ENCODE assay signal across 8 cellular contexts in genomic region chr1:44810101-44810761, GRCh38. TPM values are rescaled to one million over a fixed set of nuclear protein-coding genes. Genes with fewer than 3 reads are reported as not detected.
DNase-seq lines count a peak whose midpoint lies in the region; ATAC-seq and TF ChIP-seq lines count a peak whose summit lies in the region.

No MANE protein-coding gene starts in this region.

- no peaks in the 10 kb centered on the region for H3K27me3 ChIP-seq in right atrium auricular region

- peak overlapping the region; percentile 9 to 38 for H3K4me3 ChIP-seq in right atrium auricular region

- DNase-seq in activated T-cell treated with anti-CD3 and anti-CD28 coated beads for 48 hours (ENCODE audit: low read depth) (peak; percentile 29), activated T-cell treated with anti-CD3 and anti-CD28 coated beads for 4 hours (no peak), right atrium auricular region (ENCODE audit: low spot score) (no peak), NCI-H128 (lab: John Stamatoyannopoulos, UW; ENCODE audit: unreplicated experiment) (no peak)
- DNase-seq in activated naive CD4-positive, alpha-beta T cell treated with anti-CD3 and anti-CD28 coated beads, Interleukin-2, amount 50 U/mL, for 72 hours (ENCODE audit: low spot score in 2 of 2) = no peak
- DNase-seq in stimulated activated CD4-positive, alpha-beta T cell treated with anti-CD3 and anti-CD28 coated beads, Interleukin-2, amount 100 ng/mL, for 4 hours (ENCODE audit: low read depth) = peak; percentile 40

- H3K36me3 ChIP-seq in right atrium auricular region = peaks cover 23% of the 10 kb centered on the region

- H3K9me3 Mint-ChIP-seq in activated naive CD4-positive, alpha-beta T cell treated with anti-CD3 and anti-CD28 coated beads, Interleukin-2, amount 50 U/mL, for 72 hours = no peaks in the 10 kb centered on the region

- peaks cover 0 to 84% of the 10 kb centered on the region in 2 donors for H3K4me1 ChIP-seq in right atrium auricular region

- H3K36me3 Mint-ChIP-seq in activated naive CD4-positive, alpha-beta T cell treated with anti-CD3 and anti-CD28 coated beads, Interleukin-2, amount 50 U/mL, for 72 hours = peaks cover 17 to 21% of the 10 kb centered on the region in 2 donors

- peak overlapping the region; percentile 97 to 99 for H3K27ac Mint-ChIP-seq in activated naive CD4-positive, alpha-beta T cell treated with anti-CD3 and anti-CD28 coated beads, Interleukin-2, amount 50 U/mL, for 72 hours

- no peaks in the 10 kb centered on the region for H3K9me3 ChIP-seq in right atrium auricular region

- peak overlapping the region; percentile 94 to 96 for H3K27ac ChIP-seq in right atrium auricular region

- no peak for TF ChIP-seq CTCF in right atrium auricular region (IDR thresholded peaks at IDR 0.05)

- ATAC-seq in activated naive CD4-positive, alpha-beta T cell treated with anti-CD3 and anti-CD28 coated beads, Interleukin-2, amount 50 U/mL, for 72 hours = no peak
- ATAC-seq in HG03520 (IDR thresholded peaks at IDR 0.05; ENCODE audit: unreplicated experiment) = no peak
- no peak for ATAC-seq in HG03565 (IDR thresholded peaks at IDR 0.05; ENCODE audit: unreplicated experiment)

RNA-seq across cellular contexts. Expression of gene BTBD19, which starts 1.9 kb away (rescaled TPM):
- 10 to 100 TPM in 1 of 2 donors, 1 to 10 TPM in 1; 9.7 to 16.7 TPM for total RNA-seq in activated naive CD4-positive, alpha-beta T cell treated with anti-CD3 and anti-CD28 coated beads, Interleukin-2, amount 50 U/mL, for 72 hours
- 1 to 10 TPM; 1.8 to 5.6 TPM for total RNA-seq in right atrium auricular region

RNA-seq across cellular contexts. Expression of gene DYNLT4, which starts 3.1 kb away (rescaled TPM):
- under 1 TPM; 0.32 to 0.80 TPM for total RNA-seq in activated naive CD4-positive, alpha-beta T cell treated with anti-CD3 and anti-CD28 coated beads, Interleukin-2, amount 50 U/mL, for 72 hours
- 1 to 10 TPM in 1 of 2 donors, not detected in 1; 2.4 TPM for total RNA-seq in right atrium auricular region

RNA-seq across cellular contexts. Expression of gene PLK3, which starts 10.1 kb away (rescaled TPM):
- 10 to 100 TPM; 39.6 to 80.8 TPM for total RNA-seq in activated naive CD4-positive, alpha-beta T cell treated with anti-CD3 and anti-CD28 coated beads, Interleukin-2, amount 50 U/mL, for 72 hours
- 10 to 100 TPM in 1 of 2 donors, 1 to 10 TPM in 1; 9.1 to 10.8 TPM for total RNA-seq in right atrium auricular region

RNA-seq across cellular contexts. Expression of gene BEST4, which starts 22.3 kb away (rescaled TPM):
- 1 to 10 TPM in 1 of 2 donors, under 1 TPM in 1; 0.80 to 1.8 TPM for total RNA-seq in activated naive CD4-positive, alpha-beta T cell treated with anti-CD3 and anti-CD28 coated beads, Interleukin-2, amount 50 U/mL, for 72 hours
- not detected for total RNA-seq in right atrium auricular region

RNA-seq across cellular contexts. Expression of gene PTCH2, which starts 32.8 kb away (rescaled TPM):
- total RNA-seq in activated naive CD4-positive, alpha-beta T cell treated with anti-CD3 and anti-CD28 coated beads, Interleukin-2, amount 50 U/mL, for 72 hours = 1 to 10 TPM in 1 of 2 donors, under 1 TPM in 1; 0.99 to 1.5 TPM
- under 1 TPM; 0.22 to 0.24 TPM for total RNA-seq in right atrium auricular region

Comparison
In these comparisons a context has a peak if more than half of its experiments do, and no peak if none do; other contexts are left out.
1. DNase-seq: peak in activated T-cell treated with anti-CD3 and anti-CD28 coated beads for 48 hours (single experiment) and stimulated activated CD4-positive, alpha-beta T cell treated with anti-CD3 and anti-CD28 coated beads, Interleukin-2, amount 100 ng/mL, for 4 hours (single experiment); none in activated T-cell treated with anti-CD3 and anti-CD28 coated beads for 4 hours (single experiment), activated naive CD4-positive, alpha-beta T cell treated with anti-CD3 and anti-CD28 coated beads, Interleukin-2, amount 50 U/mL, for 72 hours (0 of 2), right atrium auricular region (single experiment) and NCI-H128 (single experiment).